Comparison of ENCODE assay signal across 8 cellular contexts in the genomic region with DNA sequence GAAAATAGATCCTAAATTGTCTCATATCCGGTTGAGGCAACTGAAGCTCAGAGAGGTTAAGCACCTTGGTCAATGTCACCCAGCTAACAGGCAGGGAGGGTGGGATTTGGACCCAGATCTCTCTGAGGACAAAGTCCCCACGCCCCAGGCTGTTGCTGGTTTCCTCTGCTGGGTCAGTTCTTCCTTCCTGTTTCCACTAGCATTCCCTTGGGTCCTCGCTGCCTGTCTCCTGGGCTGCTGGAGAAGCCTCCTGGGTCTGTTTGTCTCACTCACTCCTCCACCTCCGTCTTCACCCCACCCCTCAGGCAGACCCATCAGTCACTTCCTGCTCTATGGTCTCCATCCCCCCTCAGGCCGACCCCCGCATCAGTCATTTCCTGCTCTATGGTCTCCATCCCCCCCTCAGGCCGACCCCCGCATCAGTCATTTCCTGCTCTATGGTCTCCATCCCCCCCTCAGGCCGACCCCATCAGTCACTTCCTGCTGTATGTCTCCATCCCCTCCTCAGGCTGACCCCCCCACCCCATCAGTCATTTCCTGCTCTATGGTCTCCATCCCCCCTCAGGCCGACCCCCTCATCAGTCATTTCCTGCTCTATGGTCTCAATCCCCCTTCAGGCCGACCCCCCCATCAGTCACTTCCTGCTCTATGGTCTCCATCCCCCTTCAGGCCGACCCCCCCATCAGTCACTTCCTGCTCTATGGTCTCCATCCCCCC. TPM values are rescaled to one million over a fixed set of nuclear protein-coding genes. Genes with fewer than 3 reads are reported as not detected.
A peak's percentile ranks its signal among the peaks of the same experiment; 100 is the strongest.
DNase-seq lines count a peak whose midpoint lies in the region; TF ChIP-seq lines count a peak whose summit lies in the region.
"Not testable (repeated sequence)": the region's sequence is repeated elsewhere in the genome, so short reads cannot be mapped to it uniquely, and the experiment has no call there.

No MANE protein-coding gene starts in this region.

- H3K4me1 ChIP-seq in Karpas-422 (ENCODE audit: low read length), result not testable (repeated sequence)
- H3K4me1 ChIP-seq in hepatocyte (ENCODE audit: insufficient read depth), result peaks cover 22% of the 10 kb centered on the region

- POLR2A ChIA-PET in MCF 10A (lab: Yijun Ruan, JAX), result interaction anchor here (0.6 to 1.5 kb wide), 5 partner anchors 17 to 261 kb away, joined by 3 to 5 read pairs (median 4); no protein-coding TSS in a partner anchor

- H3K4me3 ChIP-seq in Karpas-422 (ENCODE audit: low read length); hepatocyte: not testable (repeated sequence)

- not testable (repeated sequence) for H3K4me2 ChIP-seq in Karpas-422 (ENCODE audit: low read depth, low read length, poor library complexity, severe bottlenecking)
- H3K4me2 ChIP-seq in hepatocyte, result peak overlapping the region; percentile 21

- H3K36me3 Mint-ChIP-seq in T-helper 2 cell treated with Interferon-gamma antibody and Interleukin-4, amounts not matched to agents 5 μg/mL and 100 μg/mL, for 36 hours (ENCODE audit: low read depth), result peaks cover 51% of the 10 kb centered on the region
- peaks cover 29% of the 10 kb centered on the region for H3K36me3 Mint-ChIP-seq in MCF 10A (ENCODE audit: insufficient read depth, unreplicated experiment)
- H3K36me3 Mint-ChIP-seq in nephron (ENCODE audit: low read depth), result not testable (repeated sequence)

- H3K27me3 ChIP-seq in Karpas-422 (ENCODE audit: low read length); hepatocyte: not testable (repeated sequence)

- H2AFZ ChIP-seq in Karpas-422 (ENCODE audit: low read length); hepatocyte: not testable (repeated sequence)

- TF ChIP-seq CTCF in MCF 10A (IDR thresholded peaks at IDR 0.05; ENCODE audit: unreplicated experiment); hepatocyte (IDR thresholded peaks at IDR 0.05; ENCODE audit: poor library complexity); nephron (IDR thresholded peaks at IDR 0.05; ENCODE audit: unreplicated experiment in 3 of 3): not testable (repeated sequence)

- H3K27me3 Mint-ChIP-seq in T-helper 2 cell treated with Interferon-gamma antibody and Interleukin-4, amounts not matched to agents 5 μg/mL and 100 μg/mL, for 36 hours (ENCODE audit: low read depth); MCF 10A (ENCODE audit: insufficient read depth, unreplicated experiment); nephron (ENCODE audit: low read depth): not testable (repeated sequence)

- not testable (repeated sequence) for H3K9me2 ChIP-seq in Karpas-422 (replicated peaks; ENCODE audit: insufficient read depth, low read length); hepatocyte (replicated peaks; ENCODE audit: insufficient read depth)

- not testable (repeated sequence) for H3K9me3 ChIP-seq in Karpas-422 (ENCODE audit: low read length); hepatocyte (ENCODE audit: low read depth)

- BruUV-seq in MCF 10A (replicated peaks; lab: Mats Ljungman, UMichigan), result not testable (repeated sequence)

- WGBS in hepatocyte (ENCODE audit: low lambda C conversion rate, missing lambda C conversion rate), result 64% methylated on average over 6 of the region's 12 CpGs

- DNase-seq in 8988T (peak; percentile 17), EH (ENCODE audit: low read depth) (peak; percentile 38), Karpas-422 (peak; percentile 64)
- not testable (repeated sequence) for DNase-seq in T-helper 2 cell treated with Interferon-gamma antibody and Interleukin-4, amounts not matched to agents 5 μg/mL and 100 μg/mL, for 36 hours (ENCODE audit: low spot score); MCF 10A (ENCODE audit: unreplicated experiment); hepatocyte (ENCODE audit: low spot score)
- DNase-seq in activated T-cell treated with anti-CD3 and anti-CD28 coated beads, Interleukin-2, amount 50 U/mL, for 48 hours, result peak; percentile 38 to 49

- H3K9me3 Mint-ChIP-seq in T-helper 2 cell treated with Interferon-gamma antibody and Interleukin-4, amounts not matched to agents 5 μg/mL and 100 μg/mL, for 36 hours; MCF 10A (ENCODE audit: unreplicated experiment); nephron: not testable (repeated sequence)

- H3K79me2 ChIP-seq in Karpas-422 (ENCODE audit: low read length); hepatocyte: not testable (repeated sequence)

- intact Hi-C loops in MCF 10A (cut with micrococcal nuclease), result loop anchor here (2.0 to 10.0 kb wide), 2 partner anchors 38 to 512 kb away; partner anchors contain the start of gene BDH1

- H3K9ac ChIP-seq in Karpas-422 (ENCODE audit: low read length), result not testable (repeated sequence)

- H3K27ac ChIP-seq in Karpas-422 (ENCODE audit: low read length), result peak overlapping the region; percentile 36
- peak overlapping the region; percentile 81 for H3K27ac ChIP-seq in hepatocyte

- H3K4me3 Mint-ChIP-seq in T-helper 2 cell treated with Interferon-gamma antibody and Interleukin-4, amounts not matched to agents 5 μg/mL and 100 μg/mL, for 36 hours; nephron: not testable (repeated sequence)
- H3K4me3 Mint-ChIP-seq in MCF 10A (ENCODE audit: unreplicated experiment), result peak overlapping the region; percentile 18

- peaks cover 43% of the 10 kb centered on the region for H3K36me3 ChIP-seq in Karpas-422 (ENCODE audit: insufficient read depth, low read length)
- H3K36me3 ChIP-seq in hepatocyte (replicated peaks; ENCODE audit: insufficient read depth, low read depth), result not testable (repeated sequence)

- not testable (repeated sequence) for H4K20me1 ChIP-seq in Karpas-422 (ENCODE audit: insufficient read depth, low read depth, low read length); hepatocyte (ENCODE audit: insufficient read depth, poor library complexity, severe bottlenecking)

- H3K4me1 Mint-ChIP-seq in T-helper 2 cell treated with Interferon-gamma antibody and Interleukin-4, amounts not matched to agents 5 μg/mL and 100 μg/mL, for 36 hours (ENCODE audit: low read depth), result peaks cover 13% of the 10 kb centered on the region
- H3K4me1 Mint-ChIP-seq in MCF 10A (ENCODE audit: insufficient read depth, unreplicated experiment), result peaks cover 28% of the 10 kb centered on the region
- H3K4me1 Mint-ChIP-seq in nephron, result peaks cover 29% of the 10 kb centered on the region

- peak overlapping the region; percentile 85 for H3K27ac Mint-ChIP-seq in T-helper 2 cell treated with Interferon-gamma antibody and Interleukin-4, amounts not matched to agents 5 μg/mL and 100 μg/mL, for 36 hours
- H3K27ac Mint-ChIP-seq in MCF 10A (ENCODE audit: low read depth, unreplicated experiment) (peak overlapping the region; percentile 67), nephron (peak overlapping the region; percentile 18 to 89 (median 30))

- CTCF ChIA-PET in MCF 10A (lab: Yijun Ruan, JAX), result interaction anchor here (0.7 to 3.4 kb wide), 5 partner anchors 9 to 319 kb away, joined by 3 to 26 read pairs (median 3); no protein-coding TSS in a partner anchor

RNA-seq across cellular contexts. Expression of gene BDH1, which starts 38.7 kb away (rescaled TPM):
- 80.5 and 111 TPM in 2 replicates for total RNA-seq in Karpas-422 (2014; rRNA removed; shearing (Covaris generic); ENCODE audit: low replicate concordance)
- 38.6 and 41.9 TPM in 2 replicates for total RNA-seq in MCF 10A (2022)
- 62.9 and 64.2 TPM in 2 replicates for total RNA-seq in hepatocyte
- polyA plus RNA-seq in hepatocyte, result 40.3 and 61.8 TPM in 2 replicates

Comparison
In these comparisons a context has a peak if more than half of its experiments do, and no peak if none do; other contexts are left out.
1. H3K27ac Mint-ChIP-seq: peak in every context shown above with its lines; median percentile 85 in T-helper 2 cell treated with Interferon-gamma antibody and Interleukin-4, amounts not matched to agents 5 μg/mL and 100 μg/mL, for 36 hours; 67 in MCF 10A; 30 in nephron.